1 cellular context compared by ENCODE assay signal in genomic region chr15:51046799-51047449, GRCh38.
TF ChIP-seq lines count a peak whose summit lies in the region.

No MANE protein-coding gene starts in this region.

TF ChIP-seq in K562, 482 proteins besides CTCF, POLR2A, EP300 and RAD21 (continued from another document):
- no peak for TF ChIP-seq ZNF609 (CRISPR knock-in tag; IDR thresholded peaks at IDR 0.05; ENCODE audit: borderline replicate concordance)
- no peak for TF ChIP-seq KLF16 (IDR thresholded peaks at IDR 0.05)
